Comparison of ENCODE assay signal across 1 cellular context in genomic region chr19:13150187-13150918, GRCh38.
TF ChIP-seq lines count a peak whose summit lies in the region.

IER2 (plus strand) TSS chr19:13150411; CDS start chr19:13153187, 2,776 bp downstream.
STX10 (minus strand) TSS chr19:13150375; CDS start chr19:13150173, 202 bp downstream.

TF ChIP-seq in K562, 482 proteins besides CTCF, POLR2A, EP300 and RAD21 (continued from another document and continues in another):
- TF ChIP-seq SRSF9 (IDR thresholded peaks at IDR 0.05; ENCODE audit: borderline replicate concordance, low read depth, low read length), result no peak
- no peak for TF ChIP-seq GABPB2 (CRISPR knock-in tag; conservative IDR thresholded peaks at IDR 0.05)
- TF ChIP-seq CREB1 (IDR thresholded peaks at IDR 0.05), result peak; percentile 65; the same call in 1 of the 2 replicates
- TF ChIP-seq CREB1 (CRISPR knock-in tag; IDR thresholded peaks at IDR 0.05), result peak; percentile 76
- no peak for TF ChIP-seq SIRT6 (IDR thresholded peaks at IDR 0.05; ENCODE audit: low read depth, low read length)
- peak; percentile 61; the same call in 1 of the 2 replicates for TF ChIP-seq SIN3B (IDR thresholded peaks at IDR 0.05; ENCODE audit: low read depth)
- TF ChIP-seq ELK3 (CRISPR knock-in tag; IDR thresholded peaks at IDR 0.05), result no peak
- TF ChIP-seq YBX1 (IDR thresholded peaks at IDR 0.05), result no peak
- TF ChIP-seq SFPQ (IDR thresholded peaks at IDR 0.05; ENCODE audit: low read depth, low read length), result no peak
- no peak for TF ChIP-seq KAT8 (IDR thresholded peaks at IDR 0.05; ENCODE audit: low read depth)
- no peak for TF ChIP-seq FOXA1 (IDR thresholded peaks at IDR 0.05; ENCODE audit: borderline replicate concordance)
- TF ChIP-seq ZZZ3 (IDR thresholded peaks at IDR 0.05), result peak; percentile 76; the same call in 1 of the 2 replicates
- TF ChIP-seq SNIP1 (IDR thresholded peaks at IDR 0.05; ENCODE audit: low read depth), result peak; percentile 92
- no peak for TF ChIP-seq BCL6 (CRISPR knock-in tag; IDR thresholded peaks at IDR 0.05)
- TF ChIP-seq HEY1 (CRISPR knock-in tag; IDR thresholded peaks at IDR 0.05; ENCODE audit: borderline replicate concordance), result no peak
- no peak for TF ChIP-seq SMAD3 (CRISPR knock-in tag; conservative IDR thresholded peaks at IDR 0.05)
- no peak for TF ChIP-seq RBM34 (IDR thresholded peaks at IDR 0.05; ENCODE audit: borderline replicate concordance, insufficient read depth, low read length)
- TF ChIP-seq MYC (IDR thresholded peaks at IDR 0.05; ENCODE audit: low read depth, low read length), result peak; percentile 92
- TF ChIP-seq MYC (CRISPR knock-in tag; IDR thresholded peaks at IDR 0.05; ENCODE audit: borderline replicate concordance, low read depth), result no peak
- TF ChIP-seq PURB (CRISPR knock-in tag; IDR thresholded peaks at IDR 0.05; ENCODE audit: low read depth), result no peak
- 0 out of 2 replicates have a peak, but pooled peaks have one; percentile 27 for TF ChIP-seq NCOA1 (IDR thresholded peaks at IDR 0.05; ENCODE audit: low read depth)
- TF ChIP-seq RREB1 (CRISPR knock-in tag; IDR thresholded peaks at IDR 0.05), result no peak; the same call in 1 of the 2 replicates
- TF ChIP-seq ZBTB49 (CRISPR knock-in tag; IDR thresholded peaks at IDR 0.05; ENCODE audit: borderline replicate concordance), result no peak; the same call in 1 of the 2 replicates
- TF ChIP-seq SLC30A9 (CRISPR knock-in tag; IDR thresholded peaks at IDR 0.05), result no peak
- peak; percentile 35 for TF ChIP-seq RBM22 (IDR thresholded peaks at IDR 0.05; ENCODE audit: low read depth, low read length, poor library complexity, severe bottlenecking)
- peak; percentile 96 for TF ChIP-seq SP1 (CRISPR knock-in tag; IDR thresholded peaks at IDR 0.05)
- TF ChIP-seq CAMTA2 (CRISPR knock-in tag; conservative IDR thresholded peaks at IDR 0.05), result no peak
- no peak for TF ChIP-seq HBP1 (CRISPR knock-in tag; IDR thresholded peaks at IDR 0.05)
- TF ChIP-seq RBM14 (IDR thresholded peaks at IDR 0.05; ENCODE audit: borderline replicate concordance, insufficient read depth, low read depth, low read length), result no peak
- TF ChIP-seq ZNF75A (CRISPR knock-in tag; IDR thresholded peaks at IDR 0.05), result no peak
- TF ChIP-seq CXXC5 (CRISPR knock-in tag; IDR thresholded peaks at IDR 0.05), result peak; percentile 97
- peak; percentile 95 for TF ChIP-seq ZSCAN29 (IDR thresholded peaks at IDR 0.05)
- no peak for TF ChIP-seq SAFB (IDR thresholded peaks at IDR 0.05; ENCODE audit: borderline replicate concordance, low read depth, low read length)
- TF ChIP-seq MBD2 (IDR thresholded peaks at IDR 0.05; ENCODE audit: borderline replicate concordance, low read depth), result peak; percentile 78
- TF ChIP-seq L3MBTL2 (IDR thresholded peaks at IDR 0.05), result peak; percentile 61
- peak; percentile 91 for TF ChIP-seq CREM (IDR thresholded peaks at IDR 0.05; ENCODE audit: low read depth)
- no peak for TF ChIP-seq HNRNPH1 (optimal IDR thresholded peaks at IDR 0.05; ENCODE audit: low read depth, low read length)
- TF ChIP-seq EZH2 (IDR thresholded peaks at IDR 0.05; ENCODE audit: borderline replicate concordance, low read depth, low read length), result no peak
- TF ChIP-seq NFE2L1 (tag; IDR thresholded peaks at IDR 0.05; ENCODE audit: borderline replicate concordance, low read depth), result no peak
- no peak for TF ChIP-seq SRSF7 (optimal IDR thresholded peaks at IDR 0.05; ENCODE audit: low read depth, low read length)
- peak; percentile 61 to 76 for TF ChIP-seq SIX5 (IDR thresholded peaks at IDR 0.05; ENCODE audit: borderline replicate concordance in 1 of 2, insufficient read depth in 1 of 2, low read depth in 1 of 2, low read length in 2 of 2)
- TF ChIP-seq ZNF347 (CRISPR knock-in tag; IDR thresholded peaks at IDR 0.05; ENCODE audit: low read depth), result no peak
- peak; percentile 6; the same call in 1 of the 2 replicates for TF ChIP-seq AFF4 (CRISPR knock-in tag; IDR thresholded peaks at IDR 0.05)
- peak; percentile 67; the same call in 1 of the 2 replicates for TF ChIP-seq TOE1 (IDR thresholded peaks at IDR 0.05; ENCODE audit: borderline replicate concordance)
- TF ChIP-seq TOE1 (CRISPR knock-in tag; IDR thresholded peaks at IDR 0.05; ENCODE audit: borderline replicate concordance, low read depth), result no peak
- TF ChIP-seq GMEB1 (CRISPR knock-in tag; IDR thresholded peaks at IDR 0.05), result peak; percentile 85
